In genomic region chr16:79051313-79051712, GRCh38 we compare ENCODE assay signal across 32 cellular contexts.
"Had no signal": no experiment of that assay in that cellular context is flagged by ENCODE, and none has a peak within 500 bp of the region (broad histone marks: within the 10 kb centered on the region; RNA-seq: fewer than 3 reads in every experiment).

No MANE protein-coding gene starts in this region.

- H3K4me1 ChIP-seq: ascending aorta had no signal

- DNase-seq: activated CD4-positive, alpha-beta memory T cell treated with anti-CD3 and anti-CD28 coated beads, Interleukin-2, amount 10 ng/mL, durations not matched to agents 7 days and 5 days; activated CD4-positive, alpha-beta T cell treated with anti-CD3 and anti-CD28 coated beads for 1 hour; activated CD4-positive, alpha-beta T cell treated with anti-CD3 and anti-CD28 coated beads for 36 hours; activated CD4-positive, alpha-beta T cell treated with anti-CD3 and anti-CD28 coated beads for 48 hours; activated CD4-positive, alpha-beta T cell treated with anti-CD3 and anti-CD28 coated beads, Interleukin-2, amount 10 ng/mL, durations not matched to agents 7 days and 5 days; activated CD4-positive, alpha-beta T cell treated with anti-CD3 and anti-CD28 coated beads, Interleukin-2, amount 50 U/mL, for 48 hours; activated CD4-positive, CD25-positive, alpha-beta regulatory T cell; activated CD8-positive, alpha-beta memory T cell treated with anti-CD3 and anti-CD28 coated beads, Interleukin-2, amount 50 U/mL, for 48 hours; activated effector memory CD4-positive, alpha-beta T cell treated with Interleukin-2 at 50 U/mL for 16 hours; activated gamma-delta T cell; activated naive CD4-positive, alpha-beta T cell treated with anti-CD3 and anti-CD28 coated beads, Interleukin-2, amount 10 ng/mL, durations not matched to agents 7 days and 5 days; activated naive CD4-positive, alpha-beta T cell treated with Interleukin-2 at 50 U/mL for 16 hours; activated naive CD8-positive, alpha-beta T cell treated with anti-CD3 and anti-CD28 coated beads, Interleukin-2, amount 10 ng/mL, durations not matched to agents 7 days and 5 days; activated naive CD8-positive, alpha-beta T cell treated with anti-CD3 and anti-CD28 coated beads, Interleukin-2, amount 50 U/mL, for 24 hours; activated T-cell treated with anti-CD3 and anti-CD28 coated beads, Interleukin-2, amount 50 U/mL, for 24 hours; activated T-cell treated with anti-CD3 and anti-CD28 coated beads, Interleukin-2, amount 50 U/mL, for 48 hours; amygdala; anterior cingulate cortex; central memory CD4-positive, alpha-beta T cell; T-helper 1 cell; T-helper 2 cell; T-helper 9 cell had no signal

- H3K27me3 Mint-ChIP-seq: activated CD4-positive, alpha-beta memory T cell treated with anti-CD3 and anti-CD28 coated beads, Interleukin-2, amount 10 ng/mL, durations not matched to agents 7 days and 5 days; activated CD4-positive, alpha-beta T cell treated with anti-CD3 and anti-CD28 coated beads for 36 hours; activated CD4-positive, alpha-beta T cell treated with anti-CD3 and anti-CD28 coated beads, Interleukin-2, amount 10 ng/mL, durations not matched to agents 7 days and 5 days; activated naive CD4-positive, alpha-beta T cell treated with anti-CD3 and anti-CD28 coated beads, Interleukin-2, amount 10 ng/mL, durations not matched to agents 7 days and 5 days; activated naive CD4-positive, alpha-beta T cell treated with anti-CD3 and anti-CD28 coated beads, Interleukin-2, amount 50 U/mL, for 24 hours; activated naive CD8-positive, alpha-beta T cell; activated naive CD8-positive, alpha-beta T cell treated with anti-CD3 and anti-CD28 coated beads, Interleukin-2, amount 10 ng/mL, durations not matched to agents 7 days and 5 days; activated naive CD8-positive, alpha-beta T cell treated with anti-CD3 and anti-CD28 coated beads, Interleukin-2, amount 50 U/mL, for 24 hours; activated T-cell treated with anti-CD3 and anti-CD28 coated beads, Interleukin-2, amount 50 U/mL, for 24 hours; brain had no signal

- H3K4me3 ChIP-seq: ascending aorta had no signal

- ATAC-seq: activated CD4-positive, alpha-beta T cell treated with anti-CD3 and anti-CD28 coated beads for 36 hours; activated CD4-positive, CD25-positive, alpha-beta regulatory T cell treated with anti-CD3 and anti-CD28 coated beads, Interleukin-2, amount 50 U/mL, for 24 hours; activated naive CD8-positive, alpha-beta T cell treated with anti-CD3 and anti-CD28 coated beads, Interleukin-2, amount 50 U/mL, for 24 hours had no signal

- H3K36me3 Mint-ChIP-seq: activated naive CD4-positive, alpha-beta T cell treated with anti-CD3 and anti-CD28 coated beads, Interleukin-2, amount 10 ng/mL, durations not matched to agents 7 days and 5 days; activated naive CD4-positive, alpha-beta T cell treated with anti-CD3 and anti-CD28 coated beads, Interleukin-2, amount 50 U/mL, for 24 hours; brain had no signal

- FAIRE-seq: TTC549 had no signal

- H3K9me3 ChIP-seq: ascending aorta had no signal

- H3K27me3 ChIP-seq: ascending aorta had no signal

- H3K36me3 ChIP-seq: ascending aorta had no signal

- H3K4me1 Mint-ChIP-seq: activated naive CD4-positive, alpha-beta T cell treated with anti-CD3 and anti-CD28 coated beads, Interleukin-2, amount 10 ng/mL, durations not matched to agents 7 days and 5 days; activated naive CD4-positive, alpha-beta T cell treated with anti-CD3 and anti-CD28 coated beads, Interleukin-2, amount 50 U/mL, for 24 hours; activated naive CD8-positive, alpha-beta T cell treated with anti-CD3 and anti-CD28 coated beads, Interleukin-2, amount 10 ng/mL, durations not matched to agents 7 days and 5 days; activated naive CD8-positive, alpha-beta T cell treated with anti-CD3 and anti-CD28 coated beads, Interleukin-2, amount 50 U/mL, for 24 hours had no signal

- H3K9me3 Mint-ChIP-seq: activated naive CD4-positive, alpha-beta T cell treated with anti-CD3 and anti-CD28 coated beads, Interleukin-2, amount 50 U/mL, for 24 hours; activated naive CD8-positive, alpha-beta T cell treated with anti-CD3 and anti-CD28 coated beads, Interleukin-2, amount 10 ng/mL, durations not matched to agents 7 days and 5 days; activated naive CD8-positive, alpha-beta T cell treated with anti-CD3 and anti-CD28 coated beads, Interleukin-2, amount 50 U/mL, for 24 hours; activated T-helper 2 cell treated with anti-CD3 and anti-CD28 coated beads, Interferon-gamma antibody, Interleukin-2, Interleukin-4, amounts not matched to agents 10 μg/mL and 5 μg/mL and 100 μg/mL, durations not matched to agents 14 hours and 24 hours and 36 hours had no signal

- H3K27ac Mint-ChIP-seq: activated CD4-positive, alpha-beta memory T cell treated with anti-CD3 and anti-CD28 coated beads, Interleukin-2, amount 10 ng/mL, durations not matched to agents 7 days and 5 days; activated CD4-positive, alpha-beta T cell treated with anti-CD3 and anti-CD28 coated beads for 36 hours; activated CD4-positive, alpha-beta T cell treated with anti-CD3 and anti-CD28 coated beads, Interleukin-2, amount 10 ng/mL, durations not matched to agents 7 days and 5 days; activated naive CD4-positive, alpha-beta T cell treated with anti-CD3 and anti-CD28 coated beads, Interleukin-2, amount 10 ng/mL, durations not matched to agents 7 days and 5 days; activated naive CD4-positive, alpha-beta T cell treated with anti-CD3 and anti-CD28 coated beads, Interleukin-2, amount 50 U/mL, for 24 hours; activated naive CD8-positive, alpha-beta T cell; activated naive CD8-positive, alpha-beta T cell treated with anti-CD3 and anti-CD28 coated beads, Interleukin-2, amount 10 ng/mL, durations not matched to agents 7 days and 5 days; activated naive CD8-positive, alpha-beta T cell treated with anti-CD3 and anti-CD28 coated beads, Interleukin-2, amount 50 U/mL, for 24 hours; activated T-cell treated with anti-CD3 and anti-CD28 coated beads, Interleukin-2, amount 50 U/mL, for 24 hours; activated T-helper 2 cell treated with anti-CD3 and anti-CD28 coated beads, Interferon-gamma antibody, Interleukin-2, Interleukin-4, amounts not matched to agents 10 μg/mL and 5 μg/mL and 100 μg/mL, durations not matched to agents 14 hours and 24 hours and 36 hours; brain; T-helper 1 cell treated with Interleukin-12 subunit alpha and Interleukin-12 subunit beta and Interleukin-4 antibody, amounts not matched to agents 30 μg/mL and 1 μg/mL, for 36 hours; T-helper 2 cell treated with Interferon-gamma antibody and Interleukin-4, amounts not matched to agents 5 μg/mL and 100 μg/mL, for 36 hours had no signal

- H3K27ac ChIP-seq: ascending aorta, VCaP had no signal

- H3K4me3 Mint-ChIP-seq: activated CD4-positive, alpha-beta memory T cell treated with anti-CD3 and anti-CD28 coated beads, Interleukin-2, amount 10 ng/mL, durations not matched to agents 7 days and 5 days; activated CD4-positive, alpha-beta T cell treated with anti-CD3 and anti-CD28 coated beads for 36 hours; activated CD4-positive, alpha-beta T cell treated with anti-CD3 and anti-CD28 coated beads, Interleukin-2, amount 10 ng/mL, durations not matched to agents 7 days and 5 days; activated naive CD4-positive, alpha-beta T cell treated with anti-CD3 and anti-CD28 coated beads, Interleukin-2, amount 10 ng/mL, durations not matched to agents 7 days and 5 days; activated naive CD4-positive, alpha-beta T cell treated with anti-CD3 and anti-CD28 coated beads, Interleukin-2, amount 50 U/mL, for 24 hours; activated naive CD8-positive, alpha-beta T cell; activated naive CD8-positive, alpha-beta T cell treated with anti-CD3 and anti-CD28 coated beads, Interleukin-2, amount 10 ng/mL, durations not matched to agents 7 days and 5 days; activated naive CD8-positive, alpha-beta T cell treated with anti-CD3 and anti-CD28 coated beads, Interleukin-2, amount 50 U/mL, for 24 hours; activated T-cell treated with anti-CD3 and anti-CD28 coated beads, Interleukin-2, amount 50 U/mL, for 24 hours; brain; T-helper 1 cell treated with Interleukin-12 subunit alpha and Interleukin-12 subunit beta and Interleukin-4 antibody, amounts not matched to agents 30 μg/mL and 1 μg/mL, for 36 hours; T-helper 2 cell treated with Interferon-gamma antibody and Interleukin-4, amounts not matched to agents 5 μg/mL and 100 μg/mL, for 36 hours had no signal
